In genomic region chr1:173476664-173477285, GRCh38 we compare ENCODE assay signal across 8 cellular contexts. TPM values are rescaled to one million over a fixed set of nuclear protein-coding genes. Genes with fewer than 3 reads are reported as not detected.
A peak's percentile ranks its signal among the peaks of the same experiment; 100 is the strongest.
DNase-seq lines count a peak whose midpoint lies in the region; ATAC-seq and TF ChIP-seq lines count a peak whose summit lies in the region.

No MANE protein-coding gene starts in this region.

- TF ChIP-seq POLR2A in IMR-90 (IDR thresholded peaks at IDR 0.05; ENCODE audit: low read depth, low read length) = peak; percentile 37; the same call in 1 of the 2 replicates
- TF ChIP-seq POLR2A in erythroblast (IDR thresholded peaks at IDR 0.05; ENCODE audit: low read length) = peak; percentile 68

- peak overlapping the region; percentile 74 for H2BK5ac ChIP-seq in IMR-90 (ENCODE audit: low read depth, low read length, poor library complexity, severe bottlenecking)

- TSS peak; percentile 69 for BruUV-seq in IMR-90 (replicated peaks; lab: Mats Ljungman, UMichigan)

- peak overlapping the region; percentile 58; the same call in 1 of the 2 replicates for H2BK20ac ChIP-seq in IMR-90 (ENCODE audit: low read depth, low read length)

- H3K56ac ChIP-seq in IMR-90 (ENCODE audit: extremely low read depth, insufficient read depth, low read length) = peak overlapping the region; percentile 51; the same call in 1 of the 2 replicates

- H4K8ac ChIP-seq in IMR-90 (ENCODE audit: low read depth in 2 of 2, low read length in 2 of 2) = peak overlapping the region; percentile 59 to 76; a peak in 3 of 4 replicates

- no peaks in the 10 kb centered on the region for H3K27me3 ChIP-seq in IMR-90 (ENCODE audit: control insufficient read depth, insufficient read depth, low read length)
- H3K27me3 ChIP-seq in OCI-LY3 (ENCODE audit: low read depth, low read length) = no peaks in the 10 kb centered on the region
- no peaks in the 10 kb centered on the region for H3K27me3 ChIP-seq in mucosa of rectum (ENCODE audit: control insufficient read depth in 2 of 2, insufficient read depth in 2 of 2, low read length in 2 of 2)

- 0 out of 2 replicates have a peak overlapping the region, but pooled peaks have one; percentile 49 for H2AK5ac ChIP-seq in IMR-90 (ENCODE audit: low read depth, low read length)

- dilution Hi-C loops in IMR-90 (cut with HindIII; ENCODE audit: low sequenced_read_pairs, unreplicated experiment) = no loop called here

- H4K5ac ChIP-seq in IMR-90 (ENCODE audit: low read depth, low read length) = peak overlapping the region; percentile 19; the same call in 1 of the 2 replicates

- H4K91ac ChIP-seq in IMR-90 (ENCODE audit: insufficient read depth, low read depth, low read length) = peak overlapping the region; percentile 66

- H3K27ac ChIP-seq in IMR-90 (ENCODE audit: insufficient read depth, low read length) (peak overlapping the region; percentile 79), OCI-LY3 (ENCODE audit: low read length) (peak overlapping the region; percentile 50), mucosa of rectum (ENCODE audit: low read depth in 2 of 2, low read length in 2 of 2) (peak overlapping the region; percentile 98)

- H2AFZ ChIP-seq in IMR-90 (replicated peaks; ENCODE audit: low read length, poor library complexity) (peak overlapping the region; percentile 98), OCI-LY3 (ENCODE audit: low read depth, low read length) (peak overlapping the region; percentile 96)

- H3K14ac ChIP-seq in IMR-90 (replicated peaks; ENCODE audit: low read depth, low read length) = peak overlapping the region; percentile 75

- WGBS in IMR-90 (ENCODE audit: extremely low coverage in 2 of 2, insufficient read length in 1 of 2), 2 experiments = 0% methylated on average over 21 of the region's 62 CpGs; no CpG with 5 or more reads in 1 of the 2 experiments

- peak overlapping the region; percentile 86 for H2BK120ac ChIP-seq in IMR-90 (ENCODE audit: low read depth, low read length)

- H3K36me3 ChIP-seq in IMR-90 (ENCODE audit: control insufficient read depth, insufficient read depth, low read length) = peaks cover 8% of the 10 kb centered on the region
- H3K36me3 ChIP-seq in OCI-LY3 (replicated peaks; ENCODE audit: low read depth, low read length) = peaks cover 35% of the 10 kb centered on the region
- H3K36me3 ChIP-seq in mucosa of rectum (ENCODE audit: control insufficient read depth in 2 of 2, insufficient read depth in 2 of 2, low read length in 2 of 2) = peaks cover 7 to 10% of the 10 kb centered on the region in 2 donors

- TF ChIP-seq CTCF in IMR-90 (conservative IDR thresholded peaks at IDR 0.05; ENCODE audit: low read depth, low read length) (no peak), OCI-LY3 (IDR thresholded peaks at IDR 0.05; ENCODE audit: low read depth, low read length) (no peak; the same call in 1 of the 2 replicates)

- H3K4me2 ChIP-seq in IMR-90 (ENCODE audit: low read depth, low read length) (peak overlapping the region; percentile 78), OCI-LY3 (ENCODE audit: low read length) (peak overlapping the region; percentile 87)

- DNase-seq in DMS153 (lab: John Stamatoyannopoulos, UW) = peak; percentile 92
- DNase-seq in IMR-90 = peak; percentile 78
- peak; percentile 79 for DNase-seq in activated T-cell treated with anti-CD3 and anti-CD28 coated beads for 24 hours (ENCODE audit: low read depth)
- peak; percentile 93 to 94 for DNase-seq in erythroblast (lab: John Stamatoyannopoulos, UW)
- peak; percentile 72 for DNase-seq in stimulated activated CD8-positive, alpha-beta memory T cell treated with anti-CD3 and anti-CD28 coated beads, Interleukin-4, amount 100 ng/mL, for 48 hours

- no peak for TF ChIP-seq RAD21 in IMR-90 (IDR thresholded peaks at IDR 0.05; ENCODE audit: low read length)

- H3K9ac ChIP-seq in IMR-90 (ENCODE audit: low read depth, low read length) (peak overlapping the region; percentile 81), OCI-LY3 (ENCODE audit: low read length) (peak overlapping the region; percentile 82), mucosa of rectum (ENCODE audit: low read depth in 1 of 2, low read length in 2 of 2) (peak overlapping the region; percentile 97 to 99)

- peaks cover 19 to 76% of the 10 kb centered on the region in 2 experiments for H3K79me1 ChIP-seq in IMR-90 (ENCODE audit: low read depth in 1 of 2, low read length in 2 of 2)

- H4K20me1 ChIP-seq in IMR-90 (ENCODE audit: insufficient read depth, low read length) (peaks cover 23% of the 10 kb centered on the region; the same call in 1 of the 2 replicates), OCI-LY3 (ENCODE audit: insufficient read depth, low read length) (peaks cover 20% of the 10 kb centered on the region)

- peak overlapping the region; percentile 95 for H3K4me3 ChIP-seq in IMR-90 (ENCODE audit: insufficient read depth, low read depth, low read length)
- H3K4me3 ChIP-seq in OCI-LY3 (ENCODE audit: low read length) = peak overlapping the region; percentile 94
- peak overlapping the region; percentile 90 to 94 for H3K4me3 ChIP-seq in mucosa of rectum (ENCODE audit: low read length in 2 of 2)

- peak overlapping the region; percentile 86 for H2AK9ac ChIP-seq in IMR-90 (replicated peaks; ENCODE audit: low read depth, low read length, poor library complexity)

- peak overlapping the region; percentile 76 for H3K23ac ChIP-seq in IMR-90 (ENCODE audit: low read depth, low read length)

- in situ Hi-C loops in IMR-90 (cut with MboI; ENCODE audit: low sequenced_read_pairs) = no loop called here

- peak overlapping the region; percentile 12; the same call in 1 of the 2 replicates for H3K18ac ChIP-seq in IMR-90 (ENCODE audit: low read depth, low read length)

- CTCF ChIA-PET in IMR-90 (lab: Yijun Ruan, JAX) = interaction anchor here (0.6 to 3.0 kb wide), 3 partner anchors 47 to 1088 kb away, joined by 3 to 17 read pairs (median 4); no protein-coding TSS in a partner anchor

- POLR2A ChIA-PET in IMR-90 (lab: Charles Lee; ENCODE audit: unreplicated experiment) = interaction anchor here (1.0 to 1.5 kb wide), 2 partner anchors 46 to 238 kb away, joined by 3 read pairs; partner anchors contain the start of gene KLHL20

- H3K4ac ChIP-seq in IMR-90 (ENCODE audit: low read depth, low read length) = peak overlapping the region; percentile 89

- H3K4me1 ChIP-seq in IMR-90 (ENCODE audit: control insufficient read depth, insufficient read depth, low read length) (peaks cover 16% of the 10 kb centered on the region), OCI-LY3 (ENCODE audit: low read length) (peaks cover 25% of the 10 kb centered on the region), mucosa of rectum (ENCODE audit: control insufficient read depth in 2 of 2, insufficient read depth in 2 of 2, low read length in 2 of 2) (peaks cover 31 to 46% of the 10 kb centered on the region in 2 donors)

- ATAC-seq in GM21529 (IDR thresholded peaks at IDR 0.05; ENCODE audit: unreplicated experiment) (peak; percentile 98), IMR-90 (ENCODE audit: low read depth) (peak; percentile 82)

- H3K9me3 ChIP-seq in IMR-90 (ENCODE audit: control insufficient read depth, insufficient read depth, low read length) (no peaks in the 10 kb centered on the region), OCI-LY3 (ENCODE audit: insufficient read depth, low read length) (no peaks in the 10 kb centered on the region), mucosa of rectum (ENCODE audit: control insufficient read depth in 2 of 2, low read length in 2 of 2) (no peaks in the 10 kb centered on the region)

- H2BK15ac ChIP-seq in IMR-90 (ENCODE audit: low read depth, low read length) = peak overlapping the region; percentile 29; the same call in 1 of the 3 replicates

- intact Hi-C loops in IMR-90 (cut with micrococcal nuclease) = loop anchor here (2.0 to 5.0 kb wide), 3 partner anchors 348 to 730 kb away; partner anchors contain the start of genes CENPL and DARS2

- peaks cover 7% of the 10 kb centered on the region; the same call in 1 of the 2 replicates for H3K9me1 ChIP-seq in IMR-90 (ENCODE audit: insufficient read depth, low read length)

- peaks cover 35% of the 10 kb centered on the region for H3K79me2 ChIP-seq in OCI-LY3 (ENCODE audit: low read length)

TF ChIP-seq in IMR-90, 13 proteins besides CTCF, POLR2A, EP300 and RAD21:
- TF ChIP-seq CEBPB (IDR thresholded peaks at IDR 0.05; ENCODE audit: low read depth, low read length) = peak; percentile 88
- TF ChIP-seq MAFK (IDR thresholded peaks at IDR 0.05; ENCODE audit: low read depth, low read length) = no peak
- TF ChIP-seq, protein P1, sequence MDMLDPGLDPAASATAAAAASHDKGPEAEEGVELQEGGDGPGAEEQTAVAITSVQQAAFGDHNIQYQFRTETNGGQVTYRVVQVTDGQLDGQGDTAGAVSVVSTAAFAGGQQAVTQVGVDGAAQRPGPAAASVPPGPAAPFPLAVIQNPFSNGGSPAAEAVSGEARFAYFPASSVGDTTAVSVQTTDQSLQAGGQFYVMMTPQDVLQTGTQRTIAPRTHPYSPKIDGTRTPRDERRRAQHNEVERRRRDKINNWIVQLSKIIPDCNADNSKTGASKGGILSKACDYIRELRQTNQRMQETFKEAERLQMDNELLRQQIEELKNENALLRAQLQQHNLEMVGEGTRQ (IDR thresholded peaks at IDR 0.05; ENCODE audit: low read depth, low read length) = peak; percentile 98
- TF ChIP-seq MAZ (IDR thresholded peaks at IDR 0.05; ENCODE audit: borderline replicate concordance, low read depth, low read length) = peak; percentile 11; the same call in 1 of the 2 replicates
- TF ChIP-seq FOS (IDR thresholded peaks at IDR 0.05; ENCODE audit: low read depth, low read length) = peak; percentile 48; the same call in 1 of the 2 replicates
- no peak; the same call in 1 of the 2 replicates for TF ChIP-seq MXI1 (IDR thresholded peaks at IDR 0.05; ENCODE audit: borderline replicate concordance, low read depth, low read length)
- 0 out of 2 replicates have a peak, but pooled peaks have one; percentile 36 for TF ChIP-seq BHLHE40 (IDR thresholded peaks at IDR 0.05; ENCODE audit: low read depth, low read length)

RNA-seq across cellular contexts. Expression of gene PRDX6, which starts 0.4 kb away (rescaled TPM):
- total RNA-seq in IMR-90 (2012; rRNA removed) = 293 and 373 TPM in 2 replicates
- 348 and 426 TPM in 2 replicates for polyA plus RNA-seq in IMR-90 (2012; rRNA removed)
- 183 and 353 TPM in 2 replicates for polyA plus RNA-seq in IMR-90 (2012; cell fraction: cytosol; rRNA removed)
- 78.5 and 401 TPM in 2 replicates for polyA plus RNA-seq in IMR-90 (2012; cell fraction: nucleus; rRNA removed; ENCODE audit: low replicate concordance)

Comparison
In these comparisons a context has a peak if more than half of its experiments do, and no peak if none do; other contexts are left out.
1. Peak in every context shown above with its lines: DNase-seq, ATAC-seq, H3K4me3 ChIP-seq and H3K27ac ChIP-seq.